7 cellular contexts compared by ENCODE assay signal in genomic region chr5:79514391-79515105, GRCh38.
DNase-seq lines count a peak whose midpoint lies in the region; ATAC-seq and TF ChIP-seq lines count a peak whose summit lies in the region.

No MANE protein-coding gene starts in this region.

- H3K4me3 ChIP-seq in astrocyte of the spinal cord (ENCODE audit: low read depth, low read length) (peak overlapping the region; percentile 74), retinal pigment epithelial cell (ENCODE audit: low read length) (peak overlapping the region; percentile 70)

- peak; percentile 88 for ATAC-seq in GM18508 (IDR thresholded peaks at IDR 0.05; ENCODE audit: insufficient read depth, unreplicated experiment)
- peak; percentile 85 for ATAC-seq in HG02973 (IDR thresholded peaks at IDR 0.05; ENCODE audit: unreplicated experiment)

- peak; percentile 84 to 85 for DNase-seq in NCI-H1930 (lab: John Stamatoyannopoulos, UW)
- DNase-seq in T1000 (lab: John Stamatoyannopoulos, UW) = peak; percentile 59
- DNase-seq in astrocyte of the spinal cord (ENCODE audit: low read depth, low spot score) = peak; percentile 94
- DNase-seq in hypothalamus (lab: John Stamatoyannopoulos, UW) = peak; percentile 22 to 93 (median 81)
- peak; percentile 77 for DNase-seq in retinal pigment epithelial cell (ENCODE audit: low read depth)

- TF ChIP-seq CTCF in astrocyte of the spinal cord (IDR thresholded peaks at IDR 0.05; ENCODE audit: low read depth, low read length) = no peak
- no peak for TF ChIP-seq CTCF in retinal pigment epithelial cell (conservative IDR thresholded peaks at IDR 0.05; ENCODE audit: low read depth, low read length)

- in situ Hi-C loops in astrocyte of the spinal cord (cut with HindIII; ENCODE audit: low sequenced_read_pairs) = no loop called here

Comparison
In these comparisons a context has a peak if more than half of its experiments do, and no peak if none do; other contexts are left out.
1. Peak in every context shown above with its lines: DNase-seq, ATAC-seq and H3K4me3 ChIP-seq.